Comparison of ENCODE assay signal across 9 cellular contexts in the genomic region with DNA sequence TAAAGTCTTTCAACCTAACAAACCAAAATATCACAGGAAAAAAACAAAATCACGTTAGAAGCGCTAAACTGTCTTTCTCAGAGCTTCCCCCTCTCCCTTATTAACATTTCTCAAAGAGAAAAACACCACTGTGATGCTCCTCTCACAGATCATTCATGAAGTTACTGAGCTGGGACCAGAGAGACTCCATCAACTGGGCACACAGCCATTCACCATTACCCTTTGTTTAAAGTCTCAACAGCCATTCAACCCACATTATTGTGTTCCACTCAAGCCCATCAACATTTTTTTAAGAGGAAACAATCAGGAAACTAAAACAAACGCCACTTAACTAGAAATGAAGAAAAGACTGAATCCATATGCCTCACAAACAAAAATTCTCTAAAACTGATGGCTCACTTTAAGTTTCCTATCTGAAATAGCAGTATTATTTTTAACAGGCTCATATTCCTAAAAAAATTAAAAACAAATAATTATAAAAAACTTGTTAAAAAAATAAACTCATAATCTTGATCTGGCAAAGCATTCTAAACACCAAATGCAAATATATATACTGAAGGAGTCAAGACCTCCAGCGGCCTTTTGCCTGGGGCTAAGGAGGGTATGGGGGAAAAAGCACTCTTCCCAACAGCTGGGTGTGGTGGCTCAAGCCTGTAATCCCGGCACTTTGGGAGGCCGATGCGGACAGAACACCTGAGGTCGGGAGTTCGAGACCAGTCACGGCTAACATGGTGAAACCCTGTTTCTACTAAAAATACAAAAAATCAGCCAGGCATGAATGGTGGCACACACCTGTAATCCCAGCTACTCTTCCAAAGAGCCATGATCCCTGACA. TPM values are rescaled to one million over a fixed set of nuclear protein-coding genes. Genes with fewer than 3 reads are reported as not detected.
A peak's percentile ranks its signal among the peaks of the same experiment; 100 is the strongest.
DNase-seq lines count a peak whose midpoint lies in the region; ATAC-seq and TF ChIP-seq lines count a peak whose summit lies in the region.
"Had no signal": no experiment of that assay in that cellular context is flagged by ENCODE, and none has a peak within 500 bp of the region (broad histone marks: within the 10 kb centered on the region; RNA-seq: fewer than 3 reads in every experiment).

No MANE protein-coding gene starts in this region.

- H3K9ac ChIP-seq in SK-N-SH: no peak overlapping the region

- intact Hi-C loops in esophagus squamous epithelium (cut with DNase I): no loop called here

- no peak overlapping the region for H2AFZ ChIP-seq in SK-N-SH (ENCODE audit: low read depth)

- no peaks in the 10 kb centered on the region for H3K27me3 Mint-ChIP-seq in progenitor cell of endocrine pancreas

- TF ChIP-seq POLR2A in esophagus squamous epithelium (IDR thresholded peaks at IDR 0.05): no peak

- peak overlapping the region; percentile 61 for H3K4me2 ChIP-seq in SK-N-SH

- no peaks in the 10 kb centered on the region for H3K9me2 ChIP-seq in SK-N-SH

- no peak overlapping the region for H3K4me3 Mint-ChIP-seq in progenitor cell of endocrine pancreas (ENCODE audit: low read depth)

- H3K9me3 Mint-ChIP-seq in progenitor cell of endocrine pancreas (ENCODE audit: low read depth): no peaks in the 10 kb centered on the region

- no peaks in the 10 kb centered on the region for H3K9me3 ChIP-seq in SK-N-SH
- no peaks in the 10 kb centered on the region for H3K9me3 ChIP-seq in esophagus squamous epithelium
- H3K9me3 ChIP-seq: body of pancreas had no signal

- peaks cover 99% of the 10 kb centered on the region for H3K79me2 ChIP-seq in SK-N-SH (ENCODE audit: insufficient read depth)

- peaks cover 5% of the 10 kb centered on the region for H3K36me3 Mint-ChIP-seq in progenitor cell of endocrine pancreas (ENCODE audit: insufficient read depth)

- H3K27me3 ChIP-seq in SK-N-SH (ENCODE audit: insufficient read depth) (no peaks in the 10 kb centered on the region), esophagus squamous epithelium (no peaks in the 10 kb centered on the region)
- H3K27me3 ChIP-seq: body of pancreas had no signal

- peaks cover 13% of the 10 kb centered on the region for H3K4me1 Mint-ChIP-seq in progenitor cell of endocrine pancreas (ENCODE audit: low read depth)

- H3K4me1 ChIP-seq in SK-N-SH (ENCODE audit: control insufficient read depth in 1 of 2, insufficient read depth in 2 of 2, low read depth in 1 of 2, low read length in 1 of 2) (peaks cover 0 to 66% of the 10 kb centered on the region in 2 experiments; a peak in 3 of 4 replicates), esophagus squamous epithelium (peaks cover 20 to 90% (median 40%) of the 10 kb centered on the region in 3 donors)

- TF ChIP-seq CTCF in SK-N-SH (IDR thresholded peaks at IDR 0.05) (no peak), esophagus squamous epithelium (IDR thresholded peaks at IDR 0.05) (no peak), progenitor cell of endocrine pancreas (IDR thresholded peaks at IDR 0.05; ENCODE audit: unreplicated experiment) (no peak)

- no peak for ATAC-seq in SK-N-SH treated with all-trans-retinoic acid at 6 μM for 48 hours

- H3K4me3 ChIP-seq in SK-N-SH (ENCODE audit: low read depth in 2 of 2, low read length in 1 of 2): no peak overlapping the region
- no peak overlapping the region for H3K4me3 ChIP-seq in esophagus squamous epithelium
- H3K4me3 ChIP-seq: body of pancreas had no signal

- peaks cover 53% of the 10 kb centered on the region for H3F3A ChIP-seq in SK-N-SH (replicated peaks; ENCODE audit: insufficient read depth)

- DNase-seq in SK-N-SH (no peak), NCI-H345 (lab: John Stamatoyannopoulos, UW) (peak; percentile 59), esophagus squamous epithelium (lab: John Stamatoyannopoulos, UW) (no peak), progenitor cell of endocrine pancreas (ENCODE audit: low spot score, unreplicated experiment) (no peak), GOT3 (lab: John Stamatoyannopoulos, UW) (no peak), COLO829 (ENCODE audit: low spot score) (no peak), KG1 (lab: John Stamatoyannopoulos, UW) (no peak)

- TF ChIP-seq EP300 in SK-N-SH (IDR thresholded peaks at IDR 0.05; ENCODE audit: borderline replicate concordance in 1 of 2, low read depth in 1 of 2, low read length in 1 of 2): no peak

- peaks cover 0 to 22% of the 10 kb centered on the region in 2 experiments for H3K36me3 ChIP-seq in SK-N-SH (replicated peaks in 1 of 2; ENCODE audit: control insufficient read depth in 1 of 2, insufficient read depth in 2 of 2, low read length in 1 of 2)
- peaks cover 0 to 14% (median 0%) of the 10 kb centered on the region in 3 donors for H3K36me3 ChIP-seq in esophagus squamous epithelium

- no peak for TF ChIP-seq RAD21 in SK-N-SH (IDR thresholded peaks at IDR 0.05; ENCODE audit: low read length)

- POLR2A ChIA-PET in SK-N-SH (lab: Yijun Ruan, JAX): no interaction called here

- H3K27ac Mint-ChIP-seq in progenitor cell of endocrine pancreas: peak overlapping the region; percentile 43

- CTCF ChIA-PET in SK-N-SH (lab: Yijun Ruan, JAX): interaction anchor here (3.3 kb wide), 1 partner anchor 13 kb away, joined by 10 read pairs; no protein-coding TSS in a partner anchor

- 93% methylated on average over 10 of the region's 10 CpGs for whole genome bisulfite sequencing in SK-N-SH (ENCODE audit: low lambda C conversion rate)
- 48 to 53% methylated on average over 10 of the region's 10 CpGs for WGBS in esophagus squamous epithelium, 2 donors

- H3K27ac ChIP-seq in SK-N-SH (ENCODE audit: low read depth in 2 of 2, low read length in 1 of 2) (peak overlapping the region in 1 of 2 experiments; percentile 70; a peak in 2 of 4 replicates), esophagus squamous epithelium (peak overlapping the region in 3 of 4 donors; percentile 50 to 81 (median 51))

- H4K20me1 ChIP-seq in SK-N-SH (ENCODE audit: insufficient read depth): peaks cover 100% of the 10 kb centered on the region

TF ChIP-seq in SK-N-SH, 30 proteins besides CTCF, POLR2A, EP300 and RAD21 (continues in another document):
- TF ChIP-seq RXRA (IDR thresholded peaks at IDR 0.05; ENCODE audit: borderline replicate concordance, low read depth): no peak
- no peak for TF ChIP-seq POLR2AphosphoS5 (IDR thresholded peaks at IDR 0.05; ENCODE audit: low read depth, low read length)
- no peak for TF ChIP-seq JUND (IDR thresholded peaks at IDR 0.05)

TF ChIP-seq in SK-N-SH treated with all-trans-retinoic acid at 6 μM for 48 hours, 23 proteins besides CTCF, POLR2A, EP300 and RAD21 (continues in another document):
- TF ChIP-seq, protein P1, sequence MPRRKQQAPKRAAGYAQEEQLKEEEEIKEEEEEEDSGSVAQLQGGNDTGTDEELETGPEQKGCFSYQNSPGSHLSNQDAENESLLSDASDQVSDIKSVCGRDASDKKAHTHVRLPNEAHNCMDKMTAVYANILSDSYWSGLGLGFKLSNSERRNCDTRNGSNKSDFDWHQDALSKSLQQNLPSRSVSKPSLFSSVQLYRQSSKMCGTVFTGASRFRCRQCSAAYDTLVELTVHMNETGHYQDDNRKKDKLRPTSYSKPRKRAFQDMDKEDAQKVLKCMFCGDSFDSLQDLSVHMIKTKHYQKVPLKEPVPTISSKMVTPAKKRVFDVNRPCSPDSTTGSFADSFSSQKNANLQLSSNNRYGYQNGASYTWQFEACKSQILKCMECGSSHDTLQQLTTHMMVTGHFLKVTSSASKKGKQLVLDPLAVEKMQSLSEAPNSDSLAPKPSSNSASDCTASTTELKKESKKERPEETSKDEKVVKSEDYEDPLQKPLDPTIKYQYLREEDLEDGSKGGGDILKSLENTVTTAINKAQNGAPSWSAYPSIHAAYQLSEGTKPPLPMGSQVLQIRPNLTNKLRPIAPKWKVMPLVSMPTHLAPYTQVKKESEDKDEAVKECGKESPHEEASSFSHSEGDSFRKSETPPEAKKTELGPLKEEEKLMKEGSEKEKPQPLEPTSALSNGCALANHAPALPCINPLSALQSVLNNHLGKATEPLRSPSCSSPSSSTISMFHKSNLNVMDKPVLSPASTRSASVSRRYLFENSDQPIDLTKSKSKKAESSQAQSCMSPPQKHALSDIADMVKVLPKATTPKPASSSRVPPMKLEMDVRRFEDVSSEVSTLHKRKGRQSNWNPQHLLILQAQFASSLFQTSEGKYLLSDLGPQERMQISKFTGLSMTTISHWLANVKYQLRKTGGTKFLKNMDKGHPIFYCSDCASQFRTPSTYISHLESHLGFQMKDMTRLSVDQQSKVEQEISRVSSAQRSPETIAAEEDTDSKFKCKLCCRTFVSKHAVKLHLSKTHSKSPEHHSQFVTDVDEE (CRISPR knock-in tag; IDR thresholded peaks at IDR 0.05): no peak
- no peak for TF ChIP-seq RARB (CRISPR knock-in tag; IDR thresholded peaks at IDR 0.05)

RNA-seq across cellular contexts. Expression of a gene that starts 14.0 kb away (rescaled TPM):
- 47.5 and 69.3 TPM in 2 replicates for polyA plus RNA-seq in SK-N-SH (2012; rRNA removed)
- 39.9 and 45.4 TPM in 2 replicates for polyA plus RNA-seq in SK-N-SH (2012; cell fraction: cytosol; rRNA removed)
- 95.8 and 146 TPM in 2 replicates for polyA plus RNA-seq in SK-N-SH (2012; cell fraction: nucleus; rRNA removed)
- 10 to 100 TPM; 50.4 to 88.9 (median 64.1) TPM for total RNA-seq in esophagus squamous epithelium
- 161 and 163 TPM in 2 replicates for total RNA-seq in progenitor cell of endocrine pancreas

RNA-seq across cellular contexts. Expression of a gene that starts 26.4 kb away (rescaled TPM):
- polyA plus RNA-seq in SK-N-SH (2012; rRNA removed): 64.4 and 69.0 TPM in 2 replicates
- polyA plus RNA-seq in SK-N-SH (2012; cell fraction: cytosol; rRNA removed): 58.8 and 68.7 TPM in 2 replicates
- 29.0 and 31.1 TPM in 2 replicates for polyA plus RNA-seq in SK-N-SH (2012; cell fraction: nucleus; rRNA removed)
- total RNA-seq in esophagus squamous epithelium: 10 to 100 TPM; 67.7 to 92.3 (median 78.7) TPM
- total RNA-seq in progenitor cell of endocrine pancreas: 45.6 and 47.6 TPM in 2 replicates

RNA-seq across cellular contexts. Expression of a gene that starts 39.8 kb away (rescaled TPM):
- 16.8 and 24.6 TPM in 2 replicates for polyA plus RNA-seq in SK-N-SH (2012; rRNA removed)
- polyA plus RNA-seq in SK-N-SH (2012; cell fraction: cytosol; rRNA removed): 12.0 and 18.8 TPM in 2 replicates
- polyA plus RNA-seq in SK-N-SH (2012; cell fraction: nucleus; rRNA removed): 12.1 and 17.0 TPM in 2 replicates
- total RNA-seq in esophagus squamous epithelium: 10 to 100 TPM; 12.4 to 22.7 (median 16.0) TPM
- 16.6 and 18.1 TPM in 2 replicates for total RNA-seq in progenitor cell of endocrine pancreas

RNA-seq across cellular contexts. Expression of a gene that starts 39.9 kb away (rescaled TPM):
- 150 and 163 TPM in 2 replicates for polyA plus RNA-seq in SK-N-SH (2012; rRNA removed)
- polyA plus RNA-seq in SK-N-SH (2012; cell fraction: cytosol; rRNA removed): 143 and 146 TPM in 2 replicates
- polyA plus RNA-seq in SK-N-SH (2012; cell fraction: nucleus; rRNA removed): 184 and 200 TPM in 2 replicates
- total RNA-seq in esophagus squamous epithelium: 10 to 100 TPM; 65.5 to 89.9 (median 83.6) TPM
- 102 and 109 TPM in 2 replicates for total RNA-seq in progenitor cell of endocrine pancreas

RNA-seq across cellular contexts. Expression of a gene that starts 47.5 kb away (rescaled TPM):
- polyA plus RNA-seq in SK-N-SH (2012; rRNA removed): not detected in 2 replicates
- polyA plus RNA-seq in SK-N-SH (2012; cell fraction: cytosol; rRNA removed): not detected in 2 replicates
- 0.22 and 0.30 TPM in 2 replicates for polyA plus RNA-seq in SK-N-SH (2012; cell fraction: nucleus; rRNA removed)
- total RNA-seq in esophagus squamous epithelium (not detected), progenitor cell of endocrine pancreas (0.26 and 0.29 TPM in 2 replicates)
